14 cellular contexts compared by ENCODE assay signal in the genomic region with DNA sequence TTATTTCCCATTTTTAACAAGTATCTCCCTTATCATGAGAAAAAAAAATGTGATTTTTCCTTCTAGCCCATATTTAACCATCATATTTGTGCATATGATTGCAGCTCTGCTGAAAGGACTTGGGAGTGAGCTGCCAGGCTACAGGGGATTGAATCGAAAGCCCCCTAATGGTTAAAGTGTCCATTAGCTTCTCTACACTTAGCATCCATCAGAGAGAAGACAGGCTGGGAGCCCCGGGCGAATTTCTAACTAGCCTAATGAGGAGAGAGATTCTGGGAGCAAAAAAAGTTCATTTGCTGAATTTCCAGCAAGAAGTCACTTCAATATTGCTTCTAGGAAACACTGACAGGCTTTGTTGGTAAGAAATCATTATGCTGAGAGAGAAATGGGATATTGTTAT.
DNase-seq lines count a peak whose midpoint lies in the region; ATAC-seq and TF ChIP-seq lines count a peak whose summit lies in the region.
"Had no signal": no experiment of that assay in that cellular context is flagged by ENCODE, and none has a peak within 500 bp of the region (broad histone marks: within the 10 kb centered on the region; RNA-seq: fewer than 3 reads in every experiment).

No MANE protein-coding gene starts in this region.

- H3F3A ChIP-seq in neural progenitor cell (ENCODE audit: low read depth), result no peaks in the 10 kb centered on the region

- H3K36me3 Mint-ChIP-seq in WTC11, result no peaks in the 10 kb centered on the region
- H3K36me3 Mint-ChIP-seq in neural progenitor cell, result no peaks in the 10 kb centered on the region
- H3K36me3 Mint-ChIP-seq: CD4-positive, CD25-positive, alpha-beta regulatory T cell; IgD-negative memory B cell had no signal

- H3K79me2 ChIP-seq in neural progenitor cell (ENCODE audit: low read depth), result no peaks in the 10 kb centered on the region

- H3K4me3 Mint-ChIP-seq in WTC11, result no peak overlapping the region
- H3K4me3 Mint-ChIP-seq in neural progenitor cell, result no peak overlapping the region
- H3K4me3 Mint-ChIP-seq: CD4-positive, CD25-positive, alpha-beta regulatory T cell had no signal

- TF ChIP-seq CTCF in WTC11 (IDR thresholded peaks at IDR 0.05) (no peak), neural progenitor cell (IDR thresholded peaks at IDR 0.05) (peak; percentile 37)

- DNase-seq in NCI-H82 (lab: John Stamatoyannopoulos, UW) (peak; percentile 21), NCI-H82 treated with DMSO at 0.1 percent for 48 hours (lab: John Stamatoyannopoulos, UW; ENCODE audit: unreplicated experiment) (no peak), WTC11 (ENCODE audit: low spot score) (no peak), iPS-NIHi11 (ENCODE audit: low spot score) (peak; percentile 29), neural progenitor cell (ENCODE audit: low spot score) (peak; percentile 6)
- DNase-seq: CD4-positive, CD25-positive, alpha-beta regulatory T cell; DMS53 had no signal

- POLR2A ChIA-PET in WTC11 (lab: Charles Lee), result no interaction called here

- H3K27me3 ChIP-seq in neural progenitor cell, result no peaks in the 10 kb centered on the region
- H3K27me3 ChIP-seq: BLaER1 had no signal

- H3K4me1 ChIP-seq in neural progenitor cell, result no peaks in the 10 kb centered on the region
- H3K4me1 ChIP-seq: BLaER1 had no signal

- no peaks in the 10 kb centered on the region for H4K20me1 ChIP-seq in neural progenitor cell (ENCODE audit: low read depth)
- H4K20me1 ChIP-seq: BLaER1 had no signal

- H3K4me1 Mint-ChIP-seq in WTC11 (peaks cover 17% of the 10 kb centered on the region), neural progenitor cell (no peaks in the 10 kb centered on the region)
- H3K4me1 Mint-ChIP-seq: CD4-positive, CD25-positive, alpha-beta regulatory T cell; IgD-negative memory B cell had no signal

- no peak overlapping the region for H3K4me2 ChIP-seq in neural progenitor cell
- H3K4me2 ChIP-seq: BLaER1 had no signal

- H3K27me3 Mint-ChIP-seq in WTC11 (ENCODE audit: low read depth) (no peaks in the 10 kb centered on the region), neural progenitor cell (ENCODE audit: insufficient read depth, low read depth) (no peaks in the 10 kb centered on the region)
- H3K27me3 Mint-ChIP-seq: CD4-positive, CD25-positive, alpha-beta regulatory T cell; IgD-negative memory B cell had no signal

- no peak overlapping the region for H3K9ac ChIP-seq in neural progenitor cell
- H3K9ac ChIP-seq: BLaER1 had no signal

- H3K27ac ChIP-seq in neural progenitor cell, result no peak overlapping the region
- H3K27ac ChIP-seq: 22Rv1, BLaER1 had no signal

- no peak overlapping the region for H3K27ac Mint-ChIP-seq in WTC11
- no peak overlapping the region for H3K27ac Mint-ChIP-seq in neural progenitor cell
- H3K27ac Mint-ChIP-seq: CD4-positive, CD25-positive, alpha-beta regulatory T cell; IgD-negative memory B cell had no signal

- CTCF ChIA-PET in WTC11 (lab: Charles Lee), result no interaction called here

- H3K4me3 ChIP-seq in neural progenitor cell, result no peak overlapping the region
- H3K4me3 ChIP-seq: BLaER1, GM12878 had no signal

- H3K9me3 Mint-ChIP-seq in WTC11 (peaks cover 7% of the 10 kb centered on the region), neural progenitor cell (no peaks in the 10 kb centered on the region)

- ATAC-seq in WTC11 (peak; percentile 74), HG03442 (IDR thresholded peaks at IDR 0.05; ENCODE audit: unreplicated experiment) (no peak), HG03095 (IDR thresholded peaks at IDR 0.05; ENCODE audit: unreplicated experiment) (no peak), GM21360 (IDR thresholded peaks at IDR 0.05; ENCODE audit: unreplicated experiment) (no peak)
- ATAC-seq: GM12878 had no signal

- H2AFZ ChIP-seq in neural progenitor cell (replicated peaks), result no peak overlapping the region

- H3K9me3 ChIP-seq in neural progenitor cell (ENCODE audit: low read depth), result no peaks in the 10 kb centered on the region
- H3K9me3 ChIP-seq: BLaER1 had no signal

- no peaks in the 10 kb centered on the region for H3K36me3 ChIP-seq in neural progenitor cell
- H3K36me3 ChIP-seq: BLaER1 had no signal

TF ChIP-seq in WTC11, 78 proteins besides CTCF, POLR2A, EP300 and RAD21 (continues in another document):
- TF ChIP-seq ESRRA (CRISPR knock-in tag; IDR thresholded peaks at IDR 0.05; ENCODE audit: borderline replicate concordance) (no peak), TCF7 (CRISPR knock-in tag; IDR thresholded peaks at IDR 0.05; ENCODE audit: low read depth) (no peak), ATF1 (CRISPR knock-in tag; IDR thresholded peaks at IDR 0.05) (no peak), EMX1 (CRISPR knock-in tag; IDR thresholded peaks at IDR 0.05) (no peak)
- TF ChIP-seq, protein P1, sequence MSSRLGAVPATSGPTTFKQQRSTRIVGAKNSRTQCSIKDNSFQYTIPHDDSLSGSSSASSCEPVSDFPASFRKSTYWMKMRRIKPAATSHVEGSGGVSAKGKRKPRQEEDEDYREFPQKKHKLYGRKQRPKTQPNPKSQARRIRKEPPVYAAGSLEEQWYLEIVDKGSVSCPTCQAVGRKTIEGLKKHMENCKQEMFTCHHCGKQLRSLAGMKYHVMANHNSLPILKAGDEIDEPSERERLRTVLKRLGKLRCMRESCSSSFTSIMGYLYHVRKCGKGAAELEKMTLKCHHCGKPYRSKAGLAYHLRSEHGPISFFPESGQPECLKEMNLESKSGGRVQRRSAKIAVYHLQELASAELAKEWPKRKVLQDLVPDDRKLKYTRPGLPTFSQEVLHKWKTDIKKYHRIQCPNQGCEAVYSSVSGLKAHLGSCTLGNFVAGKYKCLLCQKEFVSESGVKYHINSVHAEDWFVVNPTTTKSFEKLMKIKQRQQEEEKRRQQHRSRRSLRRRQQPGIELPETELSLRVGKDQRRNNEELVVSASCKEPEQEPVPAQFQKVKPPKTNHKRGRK (CRISPR knock-in tag; IDR thresholded peaks at IDR 0.05; ENCODE audit: borderline replicate concordance), result no peak
- TF ChIP-seq, protein P2, sequence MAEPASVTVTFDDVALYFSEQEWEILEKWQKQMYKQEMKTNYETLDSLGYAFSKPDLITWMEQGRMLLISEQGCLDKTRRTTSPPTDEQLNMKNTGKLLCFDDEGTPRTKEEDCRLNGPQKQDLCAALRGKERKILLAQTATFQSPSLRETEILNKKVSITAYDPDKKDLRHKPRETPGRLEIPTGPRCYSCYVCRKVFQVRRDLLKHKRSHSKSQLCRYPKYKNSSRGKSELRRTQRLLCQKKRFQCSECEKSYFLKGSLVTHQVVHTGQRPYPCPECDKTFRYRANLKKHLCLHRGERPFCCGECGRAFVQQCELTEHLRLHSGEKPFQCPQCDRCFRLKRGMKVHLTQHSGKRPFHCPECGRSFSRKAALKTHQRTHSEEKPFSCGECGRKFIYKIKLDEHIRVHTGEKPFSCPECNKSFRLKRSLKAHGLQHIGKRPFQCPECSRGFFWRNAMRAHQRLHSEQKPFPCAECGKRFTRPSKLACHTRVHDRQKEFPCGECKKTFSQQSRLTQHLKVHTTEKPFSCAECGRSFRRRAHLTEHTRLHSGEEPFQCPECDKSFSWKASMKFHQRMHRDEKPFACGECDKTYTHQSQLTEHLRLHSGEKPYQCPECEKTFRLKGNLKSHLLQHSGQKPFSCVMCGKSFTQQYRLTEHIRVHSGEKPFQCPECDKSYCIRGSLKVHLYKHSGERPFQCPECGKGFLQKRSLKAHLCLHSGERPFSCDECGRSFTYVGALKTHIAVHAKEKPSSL (CRISPR knock-in tag; conservative IDR thresholded peaks at IDR 0.05), result no peak
- TF ChIP-seq, protein P3, sequence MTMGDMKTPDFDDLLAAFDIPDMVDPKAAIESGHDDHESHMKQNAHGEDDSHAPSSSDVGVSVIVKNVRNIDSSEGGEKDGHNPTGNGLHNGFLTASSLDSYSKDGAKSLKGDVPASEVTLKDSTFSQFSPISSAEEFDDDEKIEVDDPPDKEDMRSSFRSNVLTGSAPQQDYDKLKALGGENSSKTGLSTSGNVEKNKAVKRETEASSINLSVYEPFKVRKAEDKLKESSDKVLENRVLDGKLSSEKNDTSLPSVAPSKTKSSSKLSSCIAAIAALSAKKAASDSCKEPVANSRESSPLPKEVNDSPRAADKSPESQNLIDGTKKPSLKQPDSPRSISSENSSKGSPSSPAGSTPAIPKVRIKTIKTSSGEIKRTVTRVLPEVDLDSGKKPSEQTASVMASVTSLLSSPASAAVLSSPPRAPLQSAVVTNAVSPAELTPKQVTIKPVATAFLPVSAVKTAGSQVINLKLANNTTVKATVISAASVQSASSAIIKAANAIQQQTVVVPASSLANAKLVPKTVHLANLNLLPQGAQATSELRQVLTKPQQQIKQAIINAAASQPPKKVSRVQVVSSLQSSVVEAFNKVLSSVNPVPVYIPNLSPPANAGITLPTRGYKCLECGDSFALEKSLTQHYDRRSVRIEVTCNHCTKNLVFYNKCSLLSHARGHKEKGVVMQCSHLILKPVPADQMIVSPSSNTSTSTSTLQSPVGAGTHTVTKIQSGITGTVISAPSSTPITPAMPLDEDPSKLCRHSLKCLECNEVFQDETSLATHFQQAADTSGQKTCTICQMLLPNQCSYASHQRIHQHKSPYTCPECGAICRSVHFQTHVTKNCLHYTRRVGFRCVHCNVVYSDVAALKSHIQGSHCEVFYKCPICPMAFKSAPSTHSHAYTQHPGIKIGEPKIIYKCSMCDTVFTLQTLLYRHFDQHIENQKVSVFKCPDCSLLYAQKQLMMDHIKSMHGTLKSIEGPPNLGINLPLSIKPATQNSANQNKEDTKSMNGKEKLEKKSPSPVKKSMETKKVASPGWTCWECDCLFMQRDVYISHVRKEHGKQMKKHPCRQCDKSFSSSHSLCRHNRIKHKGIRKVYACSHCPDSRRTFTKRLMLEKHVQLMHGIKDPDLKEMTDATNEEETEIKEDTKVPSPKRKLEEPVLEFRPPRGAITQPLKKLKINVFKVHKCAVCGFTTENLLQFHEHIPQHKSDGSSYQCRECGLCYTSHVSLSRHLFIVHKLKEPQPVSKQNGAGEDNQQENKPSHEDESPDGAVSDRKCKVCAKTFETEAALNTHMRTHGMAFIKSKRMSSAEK (CRISPR knock-in tag; IDR thresholded peaks at IDR 0.05; ENCODE audit: borderline replicate concordance), result no peak
- TF ChIP-seq, protein P4, sequence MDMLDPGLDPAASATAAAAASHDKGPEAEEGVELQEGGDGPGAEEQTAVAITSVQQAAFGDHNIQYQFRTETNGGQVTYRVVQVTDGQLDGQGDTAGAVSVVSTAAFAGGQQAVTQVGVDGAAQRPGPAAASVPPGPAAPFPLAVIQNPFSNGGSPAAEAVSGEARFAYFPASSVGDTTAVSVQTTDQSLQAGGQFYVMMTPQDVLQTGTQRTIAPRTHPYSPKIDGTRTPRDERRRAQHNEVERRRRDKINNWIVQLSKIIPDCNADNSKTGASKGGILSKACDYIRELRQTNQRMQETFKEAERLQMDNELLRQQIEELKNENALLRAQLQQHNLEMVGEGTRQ (CRISPR knock-in tag; IDR thresholded peaks at IDR 0.05), result no peak

Comparison
In these comparisons a context has a peak if more than half of its experiments do, and no peak if none do; other contexts are left out.
1. DNase-seq: peak in NCI-H82 (single experiment), iPS-NIHi11 (single experiment) and neural progenitor cell (single experiment); none in NCI-H82 treated with DMSO at 0.1 percent for 48 hours (single experiment) and WTC11 (single experiment).